11 cellular contexts compared by ENCODE assay signal in the genomic region with DNA sequence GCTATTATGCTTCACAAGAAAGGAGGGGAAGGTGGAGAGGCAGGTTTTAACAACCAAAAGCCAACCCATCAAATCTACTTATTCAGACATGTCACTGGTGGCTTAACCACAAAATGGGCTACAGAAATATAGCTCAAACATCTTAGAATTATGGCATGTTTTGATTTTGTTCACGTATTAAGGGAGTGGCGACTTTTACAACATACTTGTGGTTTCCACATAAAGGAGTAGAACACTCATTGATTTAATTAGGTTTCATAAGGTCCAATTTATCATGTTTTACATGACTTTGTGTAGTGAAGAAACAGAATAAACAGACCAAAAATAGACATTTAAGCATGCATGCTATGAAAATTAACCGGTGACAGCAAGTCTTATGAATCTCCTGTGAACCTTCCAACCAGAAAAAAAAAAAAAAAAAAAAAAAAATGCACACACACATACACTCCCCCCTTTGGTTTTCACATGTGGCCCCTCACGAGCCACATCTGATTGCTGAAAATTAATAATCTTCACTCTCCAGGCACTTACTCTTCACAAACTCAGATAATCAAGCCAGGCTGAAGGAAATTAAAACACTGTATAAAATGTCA. TPM values are rescaled to one million over a fixed set of nuclear protein-coding genes. Genes with fewer than 3 reads are reported as not detected.
DNase-seq lines count a peak whose midpoint lies in the region; ATAC-seq, FAIRE-seq and TF ChIP-seq lines count a peak whose summit lies in the region.
"Had no signal": no experiment of that assay in that cellular context is flagged by ENCODE, and none has a peak within 500 bp of the region (broad histone marks: within the 10 kb centered on the region; RNA-seq: fewer than 3 reads in every experiment).

No MANE protein-coding gene starts in this region.

- CTCF ChIA-PET in BJ (lab: Yijun Ruan, JAX) = interaction anchor here (1.4 kb wide), 1 partner anchor 602 kb away, joined by 3 read pairs; no protein-coding TSS in a partner anchor

- H3K4me2 ChIP-seq in Karpas-422 (ENCODE audit: low read depth, low read length, poor library complexity, severe bottlenecking) = peak overlapping the region; percentile 12

- H4K20me1 ChIP-seq in Karpas-422 (ENCODE audit: insufficient read depth, low read depth, low read length) = no peaks in the 10 kb centered on the region

- H3K9ac ChIP-seq in Karpas-422 (ENCODE audit: low read length) = no peak overlapping the region

- H3K9me3 Mint-ChIP-seq in memory B cell = no peaks in the 10 kb centered on the region

- POLR2A ChIA-PET in BJ (lab: Charles Lee) = no interaction called here

- no peak overlapping the region for H3K4me3 ChIP-seq in BJ (ENCODE audit: low read depth, low read length)
- H3K4me3 ChIP-seq in Karpas-422 (ENCODE audit: low read length) = no peak overlapping the region
- H3K4me3 ChIP-seq in bronchial epithelial cell (ENCODE audit: low read depth, low read length) = no peak overlapping the region
- H3K4me3 ChIP-seq: uterus had no signal

- peak; percentile 23 for ATAC-seq in memory B cell (ENCODE audit: low read depth)
- no peak for ATAC-seq in GM19463 (IDR thresholded peaks at IDR 0.05; ENCODE audit: unreplicated experiment)

- no peak overlapping the region for H3K27ac Mint-ChIP-seq in memory B cell

- TF ChIP-seq CTCF in BJ (IDR thresholded peaks at IDR 0.05; ENCODE audit: insufficient read depth, low read depth, low read length) (no peak), bronchial epithelial cell (IDR thresholded peaks at IDR 0.05; ENCODE audit: insufficient read depth, low read length, severe bottlenecking) (no peak)

- H2AFZ ChIP-seq in Karpas-422 (ENCODE audit: low read length) = no peak overlapping the region

- H3K9me2 ChIP-seq in Karpas-422 (replicated peaks; ENCODE audit: insufficient read depth, low read length) = no peaks in the 10 kb centered on the region

- DNase-seq in BJ (ENCODE audit: low read depth) (peak; percentile 89), Karpas-422 (no peak), bronchial epithelial cell (ENCODE audit: low read depth) (peak; percentile 85), memory B cell (ENCODE audit: low spot score in 2 of 2) (no peak), MV-4-11 (lab: John Stamatoyannopoulos, UW) (no peak), T-helper 1 cell (no peak)
- no peak for DNase-seq in activated CD4-positive, alpha-beta T cell treated with anti-CD3 and anti-CD28 coated beads for 1 hour
- DNase-seq: DMS 273 treated with DMSO at 0.1 percent for 48 hours, NCI-H2171, uterus had no signal

- no peak for FAIRE-seq in bronchial epithelial cell (lab: Jason Lieb, UNC)

- H3K36me3 ChIP-seq in BJ (ENCODE audit: control insufficient read depth, insufficient read depth, low read length) (no peaks in the 10 kb centered on the region), Karpas-422 (ENCODE audit: insufficient read depth, low read length) (no peaks in the 10 kb centered on the region; the same call in 1 of the 2 replicates), bronchial epithelial cell (ENCODE audit: control insufficient read depth, insufficient read depth, low read length) (no peaks in the 10 kb centered on the region)
- H3K36me3 ChIP-seq: uterus had no signal

- H3K4me1 Mint-ChIP-seq in memory B cell = peaks cover 34% of the 10 kb centered on the region

- no peaks in the 10 kb centered on the region for H3K9me3 ChIP-seq in Karpas-422 (ENCODE audit: low read length)
- H3K9me3 ChIP-seq: uterus had no signal

- peaks cover 14% of the 10 kb centered on the region for H3K27me3 ChIP-seq in BJ (ENCODE audit: control insufficient read depth, insufficient read depth, low read length)
- no peaks in the 10 kb centered on the region for H3K27me3 ChIP-seq in Karpas-422 (ENCODE audit: low read length)
- no peaks in the 10 kb centered on the region for H3K27me3 ChIP-seq in bronchial epithelial cell (ENCODE audit: control insufficient read depth, insufficient read depth, low read length)
- H3K27me3 ChIP-seq: uterus had no signal

- no peaks in the 10 kb centered on the region for H3K79me2 ChIP-seq in Karpas-422 (ENCODE audit: low read length)

- H3K4me3 Mint-ChIP-seq in memory B cell = no peak overlapping the region

- no peak overlapping the region for H3K27ac ChIP-seq in Karpas-422 (ENCODE audit: low read length)

- peaks cover 2% of the 10 kb centered on the region for H3K36me3 Mint-ChIP-seq in memory B cell

- peaks cover 2% of the 10 kb centered on the region for H3K27me3 Mint-ChIP-seq in memory B cell

- H3K4me1 ChIP-seq in Karpas-422 (ENCODE audit: low read length) = peaks cover 98% of the 10 kb centered on the region
- H3K4me1 ChIP-seq: uterus had no signal

RNA-seq across cellular contexts. Expression of a gene that starts 5.4 kb away (rescaled TPM):
- 0.43 and 0.54 TPM in 2 replicates for polyA plus RNA-seq in BJ (2011; rRNA removed)
- polyA minus RNA-seq in BJ (2011; rRNA and poly(A)+ RNA removed) = 0.43 and 1.1 TPM in 2 replicates
- total RNA-seq in Karpas-422 (2014; rRNA removed; shearing (Covaris generic); ENCODE audit: low replicate concordance) = 12.1 and 12.8 TPM in 2 replicates
- 4.5 and 4.6 TPM in 2 replicates for total RNA-seq in bronchial epithelial cell

Comparison
In these comparisons a context has a peak if more than half of its experiments do, and no peak if none do; other contexts are left out.
1. DNase-seq: peak in BJ (single experiment) and bronchial epithelial cell (single experiment); none in Karpas-422 (single experiment), memory B cell (0 of 2), activated CD4-positive, alpha-beta T cell treated with anti-CD3 and anti-CD28 coated beads for 1 hour (single experiment), MV-4-11 (single experiment) and T-helper 1 cell (0 of 5).